9 cellular contexts compared by ENCODE assay signal in genomic region chr17:4375039-4375748, GRCh38. TPM values are rescaled to one million over a fixed set of nuclear protein-coding genes. Genes with fewer than 3 reads are reported as not detected.
DNase-seq lines count a peak whose midpoint lies in the region; ATAC-seq lines count a peak whose summit lies in the region.
"Had no signal": no experiment of that assay in that cellular context is flagged by ENCODE, and none has a peak within 500 bp of the region (broad histone marks: within the 10 kb centered on the region; RNA-seq: fewer than 3 reads in every experiment).

No MANE protein-coding gene starts in this region.

- H3K36me3 Mint-ChIP-seq in activated T-helper 2 cell treated with anti-CD3 and anti-CD28 coated beads, Interferon-gamma antibody, Interleukin-2, Interleukin-4, amounts not matched to agents 10 μg/mL and 5 μg/mL and 100 μg/mL, durations not matched to agents 14 hours and 24 hours and 36 hours (ENCODE audit: low read depth) = no peaks in the 10 kb centered on the region

- no peaks in the 10 kb centered on the region for H3K79me2 ChIP-seq in mesendoderm (ENCODE audit: control insufficient read depth, insufficient read depth, low read length)

- no peak overlapping the region for H3K4me3 ChIP-seq in mesendoderm (ENCODE audit: low read length)

- peak; percentile 77 for ATAC-seq in HG03354 (IDR thresholded peaks at IDR 0.05; ENCODE audit: poor library complexity, severe bottlenecking, unreplicated experiment)

- H2BK120ac ChIP-seq in mesendoderm (ENCODE audit: low read depth, low read length) = no peak overlapping the region

- WGBS in mesendoderm (ENCODE audit: extremely low coverage, insufficient coverage, low lambda C conversion rate) = no CpG with 5 or more reads among the region's 7 CpGs

- H3K18ac ChIP-seq in mesendoderm (ENCODE audit: low read length) = no peak overlapping the region

- no peaks in the 10 kb centered on the region for H3K36me3 ChIP-seq in mesendoderm (ENCODE audit: control insufficient read depth, insufficient read depth, low read length)

- H3K27me3 ChIP-seq in mesendoderm (ENCODE audit: insufficient read depth, low read length, poor library complexity) = no peaks in the 10 kb centered on the region

- no peak overlapping the region for H3K23ac ChIP-seq in mesendoderm (ENCODE audit: low read length)

- DNase-seq in activated gamma-delta T cell treated with Interleukin-2 at 50 U/mL for 16 hours (peak; percentile 17), activated gamma-delta T cell (lab: John Stamatoyannopoulos, UW) (no peak), mesendoderm (no peak), Kasumi-1 (lab: John Stamatoyannopoulos, UW) (no peak), NCI-H69 (lab: John Stamatoyannopoulos, UW) (no peak)
- peak; percentile 67 for DNase-seq in activated T-helper 2 cell treated with anti-CD3 and anti-CD28 coated beads, Interferon-gamma antibody, Interleukin-2, Interleukin-4, amounts not matched to agents 10 μg/mL and 5 μg/mL and 100 μg/mL, durations not matched to agents 14 hours and 24 hours and 36 hours (ENCODE audit: low spot score)
- peak; percentile 17 to 24 for DNase-seq in stimulated activated CD8-positive, alpha-beta memory T cell treated with anti-CD3 and anti-CD28 coated beads, Interleukin-7, amount 100 ng/mL, for 4 hours (ENCODE audit: low read depth in 2 of 2)

- H3K79me1 ChIP-seq in mesendoderm (ENCODE audit: low read length) = no peaks in the 10 kb centered on the region

- no peak overlapping the region for H3K9ac ChIP-seq in mesendoderm (ENCODE audit: low read length)

- no peak overlapping the region for H3K4me2 ChIP-seq in mesendoderm (ENCODE audit: low read length)

- H4K8ac ChIP-seq in mesendoderm (ENCODE audit: low read depth, low read length) = no peak overlapping the region

- no peaks in the 10 kb centered on the region for H3K9me3 Mint-ChIP-seq in activated T-helper 2 cell treated with anti-CD3 and anti-CD28 coated beads, Interferon-gamma antibody, Interleukin-2, Interleukin-4, amounts not matched to agents 10 μg/mL and 5 μg/mL and 100 μg/mL, durations not matched to agents 14 hours and 24 hours and 36 hours

- H3K27me3 Mint-ChIP-seq in activated T-helper 2 cell treated with anti-CD3 and anti-CD28 coated beads, Interferon-gamma antibody, Interleukin-2, Interleukin-4, amounts not matched to agents 10 μg/mL and 5 μg/mL and 100 μg/mL, durations not matched to agents 14 hours and 24 hours and 36 hours (ENCODE audit: low read depth) = no peaks in the 10 kb centered on the region

- no peak overlapping the region for H2BK15ac ChIP-seq in mesendoderm (replicated peaks; ENCODE audit: low read depth)

- no peak overlapping the region for H2BK5ac ChIP-seq in mesendoderm (ENCODE audit: low read length)

- H3K4me1 ChIP-seq in mesendoderm (ENCODE audit: control insufficient read depth, low read depth, low read length) = no peaks in the 10 kb centered on the region

- H2AK5ac ChIP-seq in mesendoderm (ENCODE audit: low read length) = no peak overlapping the region

- H3K27ac Mint-ChIP-seq in activated T-helper 2 cell treated with anti-CD3 and anti-CD28 coated beads, Interferon-gamma antibody, Interleukin-2, Interleukin-4, amounts not matched to agents 10 μg/mL and 5 μg/mL and 100 μg/mL, durations not matched to agents 14 hours and 24 hours and 36 hours = peak overlapping the region; percentile 92

- H3K56ac ChIP-seq in mesendoderm (ENCODE audit: low read length) = no peak overlapping the region

- peaks cover 30% of the 10 kb centered on the region for H3K4me1 Mint-ChIP-seq in activated T-helper 2 cell treated with anti-CD3 and anti-CD28 coated beads, Interferon-gamma antibody, Interleukin-2, Interleukin-4, amounts not matched to agents 10 μg/mL and 5 μg/mL and 100 μg/mL, durations not matched to agents 14 hours and 24 hours and 36 hours (ENCODE audit: low read depth)

- H3K27ac ChIP-seq in mesendoderm (ENCODE audit: low read depth, low read length) = no peak overlapping the region

- no peak overlapping the region for H4K5ac ChIP-seq in mesendoderm (ENCODE audit: low read length)

- no peak overlapping the region for H3K4ac ChIP-seq in mesendoderm (ENCODE audit: low read depth, low read length)

- intact Hi-C loops in activated T-helper 2 cell treated with anti-CD3 and anti-CD28 coated beads, Interferon-gamma antibody, Interleukin-2, Interleukin-4, amounts not matched to agents 10 μg/mL and 5 μg/mL and 100 μg/mL, durations not matched to agents 14 hours and 24 hours and 36 hours (cut with micrococcal nuclease) = loop anchor here (1.0 to 5.0 kb wide), 5 partner anchors 9 to 232 kb away; partner anchors contain the start of genes CYB5D2, UBE2G1 and ZZEF1

- peak overlapping the region; percentile 68 for H3K4me3 Mint-ChIP-seq in activated T-helper 2 cell treated with anti-CD3 and anti-CD28 coated beads, Interferon-gamma antibody, Interleukin-2, Interleukin-4, amounts not matched to agents 10 μg/mL and 5 μg/mL and 100 μg/mL, durations not matched to agents 14 hours and 24 hours and 36 hours (ENCODE audit: low read depth)

RNA-seq across cellular contexts. Expression of gene UBE2G1, which starts 8.7 kb away (rescaled TPM):
- total RNA-seq in activated T-helper 2 cell treated with anti-CD3 and anti-CD28 coated beads, Interferon-gamma antibody, Interleukin-2, Interleukin-4, amounts not matched to agents 10 μg/mL and 5 μg/mL and 100 μg/mL, durations not matched to agents 14 hours and 24 hours and 36 hours = 74.1 and 74.5 TPM in 2 replicates
- 88.0 TPM for polyA plus RNA-seq in mesendoderm (2013, experiment 1 of 2)
- polyA plus RNA-seq in mesendoderm (2013, experiment 2 of 2) = 89.9 TPM

RNA-seq across cellular contexts. Expression of gene SPNS3, which starts 58.5 kb away (rescaled TPM):
- 2.8 and 3.3 TPM in 2 replicates for total RNA-seq in activated T-helper 2 cell treated with anti-CD3 and anti-CD28 coated beads, Interferon-gamma antibody, Interleukin-2, Interleukin-4, amounts not matched to agents 10 μg/mL and 5 μg/mL and 100 μg/mL, durations not matched to agents 14 hours and 24 hours and 36 hours
- 0.10 TPM for polyA plus RNA-seq in mesendoderm (2013, experiment 1 of 2)
- polyA plus RNA-seq in mesendoderm (2013, experiment 2 of 2) = 0.06 TPM
- polyA plus RNA-seq: BJ had no signal

Comparison
In these comparisons a context has a peak if more than half of its experiments do, and no peak if none do; other contexts are left out.
1. DNase-seq: peak in activated gamma-delta T cell treated with Interleukin-2 at 50 U/mL for 16 hours (single experiment), activated T-helper 2 cell treated with anti-CD3 and anti-CD28 coated beads, Interferon-gamma antibody, Interleukin-2, Interleukin-4, amounts not matched to agents 10 μg/mL and 5 μg/mL and 100 μg/mL, durations not matched to agents 14 hours and 24 hours and 36 hours (single experiment) and stimulated activated CD8-positive, alpha-beta memory T cell treated with anti-CD3 and anti-CD28 coated beads, Interleukin-7, amount 100 ng/mL, for 4 hours (2 of 2); none in activated gamma-delta T cell (single experiment), mesendoderm (single experiment), Kasumi-1 (0 of 2) and NCI-H69 (single experiment).